ENCODE assay signal across 25 cellular contexts in the genomic region with DNA sequence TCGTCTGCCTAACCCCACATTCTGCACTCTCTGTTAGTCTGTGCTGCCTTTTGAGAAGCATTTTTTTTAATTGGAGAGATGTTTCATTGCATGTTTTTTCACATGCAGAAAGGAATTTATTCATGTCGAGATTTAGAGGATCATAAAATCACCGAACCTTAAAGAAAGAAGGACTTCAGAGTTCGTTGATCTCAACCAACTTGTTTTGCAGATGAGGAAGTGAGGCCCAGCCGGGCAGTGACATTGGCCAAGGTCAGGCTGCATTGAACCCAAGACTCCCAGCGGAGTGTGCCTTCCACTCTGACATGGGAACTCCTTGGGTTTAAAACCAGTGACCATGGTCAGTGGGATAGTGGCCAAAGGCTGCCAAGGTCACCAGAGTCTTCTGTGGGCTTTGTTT.
DNase-seq lines count a peak whose midpoint lies in the region; ATAC-seq, FAIRE-seq and TF ChIP-seq lines count a peak whose summit lies in the region.
"Had no signal": no experiment of that assay in that cellular context is flagged by ENCODE, and none has a peak within 500 bp of the region (broad histone marks: within the 10 kb centered on the region; RNA-seq: fewer than 3 reads in every experiment).

No MANE protein-coding gene starts in this region.

- WGBS in GM12878 (ENCODE audit: insufficient coverage, insufficient replicate concordance, low lambda C conversion rate, missing lambda C conversion rate), result 24% methylated on average over 6 of the region's 6 CpGs
- WGBS in thyroid gland, 2 donors, result 43 to 54% methylated on average over 6 of the region's 6 CpGs

- H3K9me3 ChIP-seq in GM12878 (replicated peaks; ENCODE audit: control insufficient read depth, insufficient read depth, low read length), result no peaks in the 10 kb centered on the region
- H3K9me3 ChIP-seq in muscle layer of colon (ENCODE audit: low read length), result no peaks in the 10 kb centered on the region
- H3K9me3 ChIP-seq in thyroid gland, result no peaks in the 10 kb centered on the region
- H3K9me3 ChIP-seq: breast epithelium, Caco-2, prostate gland had no signal

- intact Hi-C loops in GM12878 (cut with micrococcal nuclease; ENCODE audit: unreplicated experiment), result no loop called here
- intact Hi-C loops in thyroid gland (cut with DNase I), result no loop called here

- POLR2A ChIA-PET in GM12878 (lab: Charles Lee), result interaction anchor here (0.7 to 1.5 kb wide), 3 partner anchors 9 to 74 kb away, joined by 3 to 5 read pairs (median 3); no protein-coding TSS in a partner anchor

- TF ChIP-seq CTCF in GM12878 (IDR thresholded peaks at IDR 0.05 in 2 of 3, conservative IDR thresholded peaks at IDR 0.05 in 1 of 3; ENCODE audit: control insufficient read depth in 2 of 3, extremely low read depth in 1 of 3, insufficient read depth in 1 of 3, low read depth in 3 of 3, low read length in 3 of 3) (no peak), thyroid gland (IDR thresholded peaks at IDR 0.05) (no peak)

- no peak for TF ChIP-seq RAD21 in GM12878 (IDR thresholded peaks at IDR 0.05; ENCODE audit: insufficient read depth, low read depth, low read length)

- FAIRE-seq in GM12878 (lab: Jason Lieb, UNC), result no peak

- H3K4me3 ChIP-seq in GM12878 (no peak overlapping the region), muscle layer of colon (ENCODE audit: low read depth in 1 of 2, low read length in 2 of 2) (no peak overlapping the region), thyroid gland (replicated peaks in 1 of 3) (no peak overlapping the region)
- H3K4me3 ChIP-seq: breast epithelium, prostate gland had no signal

- no peak overlapping the region for H3K9ac ChIP-seq in GM12878 (ENCODE audit: control insufficient read depth, insufficient read depth, low read length)
- H3K9ac ChIP-seq in muscle layer of colon (ENCODE audit: low read length), result no peak overlapping the region

- H3K4me2 ChIP-seq in GM12878 (ENCODE audit: control insufficient read depth, insufficient read depth), result no peak overlapping the region

- RAD21 ChIA-PET in GM12878 (lab: Charles Lee; ENCODE audit: unreplicated experiment), result interaction anchor here (1.0 kb wide), 1 partner anchor 395 kb away, joined by 3 read pairs; no protein-coding TSS in a partner anchor

- H3K4me1 ChIP-seq in GM12878 (ENCODE audit: control insufficient read depth, insufficient read depth, low read length), result peaks cover 13% of the 10 kb centered on the region
- H3K4me1 ChIP-seq in muscle layer of colon (ENCODE audit: insufficient read depth, low read length), result peaks cover 60% of the 10 kb centered on the region
- H3K4me1 ChIP-seq in thyroid gland, result peaks cover 22 to 31% of the 10 kb centered on the region in 2 donors
- H3K4me1 ChIP-seq: breast epithelium, Caco-2, prostate gland had no signal

- H3K36me3 ChIP-seq in GM12878 (ENCODE audit: control insufficient read depth in 2 of 2, insufficient read depth in 2 of 2, low read length in 1 of 2) (no peaks in the 10 kb centered on the region; a peak in 1 of 4 replicates), muscle layer of colon (ENCODE audit: insufficient read depth, low read length) (no peaks in the 10 kb centered on the region), thyroid gland (no peaks in the 10 kb centered on the region)
- H3K36me3 ChIP-seq: breast epithelium, prostate gland had no signal

- H3K27ac ChIP-seq in GM12878 (ENCODE audit: control insufficient read depth, insufficient read depth), result no peak overlapping the region
- H3K27ac ChIP-seq in muscle layer of colon (ENCODE audit: low read depth, low read length), result peak overlapping the region; percentile 50
- H3K27ac ChIP-seq in thyroid gland, result peak overlapping the region; percentile 5 to 34 (median 31)
- H3K27ac ChIP-seq: breast epithelium, C4-2B, prostate gland had no signal

- TF ChIP-seq POLR2A in GM12878 (IDR thresholded peaks at IDR 0.05; ENCODE audit: low read depth, low read length) (no peak), thyroid gland (IDR thresholded peaks at IDR 0.05) (no peak)

- DNase-seq in GM12878 (ENCODE audit: low read depth, low spot score) (no peak), thyroid gland (peak; percentile 44 to 61), inferior parietal cortex (ENCODE audit: extremely low spot score) (no peak)
- DNase-seq: activated CD4-positive, alpha-beta T cell treated with anti-CD3 and anti-CD28 coated beads, Interleukin-2, amount 50 U/mL, for 48 hours; Caco-2; DND-41; effector CD8-positive, alpha-beta T cell; foreskin fibroblast; GOT3; left cardiac atrium; mesendoderm; NCI-H1092; NCI-H1694 treated with DMSO at 0.1 percent for 48 hours; NCI-H2171; NCI-H524; nucleus accumbens; Right ventricle myocardium superior; T1000 had no signal

- ATAC-seq in GM18511 (IDR thresholded peaks at IDR 0.05; ENCODE audit: unreplicated experiment) (peak; percentile 33), GM12878 (peak; percentile 23), HG03520 (IDR thresholded peaks at IDR 0.05; ENCODE audit: unreplicated experiment) (no peak), GM21737 (IDR thresholded peaks at IDR 0.05; ENCODE audit: unreplicated experiment) (no peak)
- ATAC-seq: left cardiac atrium had no signal

- no peak overlapping the region for H2AFZ ChIP-seq in GM12878 (ENCODE audit: control insufficient read depth, low read depth, low read length)

- SMC1A ChIA-PET in GM12878 (lab: Charles Lee; ENCODE audit: uncharacterized antibody, unreplicated experiment), result interaction anchor here (0.6 to 2.4 kb wide), 6 partner anchors 9 to 69 kb away, joined by 3 to 10 read pairs (median 4); no protein-coding TSS in a partner anchor

- no peaks in the 10 kb centered on the region for H3K27me3 ChIP-seq in GM12878 (replicated peaks in 1 of 2; ENCODE audit: control insufficient read depth in 2 of 2, insufficient read depth in 2 of 2, low read length in 1 of 2)
- H3K27me3 ChIP-seq in muscle layer of colon (ENCODE audit: control insufficient read depth in 1 of 2, insufficient read depth in 2 of 2, low read length in 2 of 2), result no peaks in the 10 kb centered on the region
- no peaks in the 10 kb centered on the region for H3K27me3 ChIP-seq in thyroid gland
- H3K27me3 ChIP-seq: breast epithelium had no signal

- no peak for TF ChIP-seq EP300 in GM12878 (IDR thresholded peaks at IDR 0.05; ENCODE audit: borderline replicate concordance in 1 of 2, control insufficient read depth in 1 of 2, low read depth in 2 of 2, low read length in 2 of 2)

- CTCF ChIA-PET in GM12878 (lab: Yijun Ruan, JAX), result interaction anchor here (0.6 to 2.1 kb wide), 3 partner anchors 9 to 58 kb away, joined by 3 to 5 read pairs (median 4); no protein-coding TSS in a partner anchor

- in situ Hi-C loops in GM12878 (cut with MboI), result no loop called here

- H3K79me2 ChIP-seq in GM12878 (ENCODE audit: control insufficient read depth, insufficient read depth, low read length), result no peaks in the 10 kb centered on the region

- H4K20me1 ChIP-seq in GM12878 (ENCODE audit: control insufficient read depth, insufficient read depth), result no peaks in the 10 kb centered on the region

- no TSS peak for BruUV-seq in GM12878 (replicated peaks; lab: Mats Ljungman, UMichigan)

TF ChIP-seq in GM12878, 131 proteins besides CTCF, POLR2A, EP300 and RAD21:
- TF ChIP-seq PAX8 (IDR thresholded peaks at IDR 0.05), result no peak
- TF ChIP-seq SPI1 (IDR thresholded peaks at IDR 0.05; ENCODE audit: borderline replicate concordance, insufficient read depth, low read depth, low read length), result peak; percentile 71; the same call in 1 of the 2 replicates
- TF ChIP-seq, protein P1, sequence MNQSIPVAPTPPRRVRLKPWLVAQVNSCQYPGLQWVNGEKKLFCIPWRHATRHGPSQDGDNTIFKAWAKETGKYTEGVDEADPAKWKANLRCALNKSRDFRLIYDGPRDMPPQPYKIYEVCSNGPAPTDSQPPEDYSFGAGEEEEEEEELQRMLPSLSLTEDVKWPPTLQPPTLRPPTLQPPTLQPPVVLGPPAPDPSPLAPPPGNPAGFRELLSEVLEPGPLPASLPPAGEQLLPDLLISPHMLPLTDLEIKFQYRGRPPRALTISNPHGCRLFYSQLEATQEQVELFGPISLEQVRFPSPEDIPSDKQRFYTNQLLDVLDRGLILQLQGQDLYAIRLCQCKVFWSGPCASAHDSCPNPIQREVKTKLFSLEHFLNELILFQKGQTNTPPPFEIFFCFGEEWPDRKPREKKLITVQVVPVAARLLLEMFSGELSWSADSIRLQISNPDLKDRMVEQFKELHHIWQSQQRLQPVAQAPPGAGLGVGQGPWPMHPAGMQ (IDR thresholded peaks at IDR 0.05; ENCODE audit: borderline replicate concordance), result no peak
- TF ChIP-seq CREB1 (IDR thresholded peaks at IDR 0.05; ENCODE audit: low read depth), result no peak
- TF ChIP-seq SP1 (IDR thresholded peaks at IDR 0.05; ENCODE audit: low read depth, low read length), result no peak
- no peak for TF ChIP-seq YY1 (IDR thresholded peaks at IDR 0.05; ENCODE audit: low read depth, low read length)
- no peak for TF ChIP-seq CBX5 (IDR thresholded peaks at IDR 0.05; ENCODE audit: low read depth)
- no peak for TF ChIP-seq SMAD5 (IDR thresholded peaks at IDR 0.05; ENCODE audit: low read depth)
- no peak for TF ChIP-seq ZBTB4 (CRISPR knock-in tag; IDR thresholded peaks at IDR 0.05)
- TF ChIP-seq CHD2 (IDR thresholded peaks at IDR 0.05; ENCODE audit: borderline replicate concordance, low read depth, low read length), result no peak
- peak; percentile 83; the same call in 1 of the 2 replicates for TF ChIP-seq ESRRA (IDR thresholded peaks at IDR 0.05; ENCODE audit: low read length)

Comparison
In these comparisons a context has a peak if more than half of its experiments do, and no peak if none do; other contexts are left out.
1. ATAC-seq: peak in GM18511 (single experiment) and GM12878 (single experiment); none in HG03520 (single experiment) and GM21737 (single experiment).
2. DNase-seq: peak in thyroid gland (2 of 2); none in GM12878 (single experiment) and inferior parietal cortex (single experiment).